Comparison of ENCODE assay signal across 15 cellular contexts in the genomic region with DNA sequence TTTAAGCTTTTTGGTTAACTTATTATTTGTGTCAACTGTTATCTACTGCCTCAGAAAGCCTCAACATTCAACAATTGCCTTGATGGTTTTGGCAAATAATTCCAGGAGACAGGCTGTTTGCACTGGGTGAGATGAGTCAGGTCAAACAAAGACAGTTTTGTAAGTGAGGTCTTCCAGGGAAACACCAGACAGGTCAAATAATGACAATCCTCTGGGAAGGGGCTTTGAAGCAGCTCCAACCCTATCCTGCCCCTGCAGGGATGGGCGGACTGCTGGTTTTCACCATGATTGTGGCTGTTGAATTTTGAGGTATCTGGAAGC.
DNase-seq lines count a peak whose midpoint lies in the region; ATAC-seq and TF ChIP-seq lines count a peak whose summit lies in the region.
"Had no signal": no experiment of that assay in that cellular context is flagged by ENCODE, and none has a peak within 500 bp of the region (broad histone marks: within the 10 kb centered on the region; RNA-seq: fewer than 3 reads in every experiment).

No MANE protein-coding gene starts in this region.

- no peaks in the 10 kb centered on the region for H3K4me1 Mint-ChIP-seq in endodermal cell
- H3K4me1 Mint-ChIP-seq: CD4-positive, CD25-positive, alpha-beta regulatory T cell had no signal

- no peak for ATAC-seq in psoas muscle
- ATAC-seq: GM12878, GM23338 had no signal

- no peak overlapping the region for H3K4me3 Mint-ChIP-seq in endodermal cell
- H3K4me3 Mint-ChIP-seq: CD4-positive, CD25-positive, alpha-beta regulatory T cell; GM23338 had no signal

- whole genome bisulfite sequencing in endodermal cell (ENCODE audit: insufficient coverage in 1 of 2, insufficient read length in 1 of 2), 2 experiments: 84% methylated on average over 1 of the region's 1 CpG; no CpG with 5 or more reads in 1 of the 2 experiments
- WGBS in suprapubic skin: 77% methylated on average over 1 of the region's 1 CpG
- WGBS in psoas muscle, 3 donors: 90 to 100% (median 94%) methylated on average over 1 of the region's 1 CpG
- 73 to 80% (median 80%) methylated on average over 1 of the region's 1 CpG for WGBS in ovary, 3 donors

- H3K4me3 ChIP-seq in endodermal cell (ENCODE audit: low read length) (no peak overlapping the region), suprapubic skin (no peak overlapping the region), psoas muscle (no peak overlapping the region), ovary (no peak overlapping the region)
- H3K4me3 ChIP-seq: BLaER1 treated with 17β-estradiol and CSF1 and Interleukin-3, amounts not matched to agents 10 nM and 100 nM; GM12878; GM23338 had no signal

- no peaks in the 10 kb centered on the region for H3K27me3 Mint-ChIP-seq in endodermal cell (ENCODE audit: insufficient read depth)

- no peaks in the 10 kb centered on the region for H3K36me3 ChIP-seq in endodermal cell (ENCODE audit: control insufficient read depth, insufficient read depth, low read length)
- no peaks in the 10 kb centered on the region for H3K36me3 ChIP-seq in suprapubic skin
- H3K36me3 ChIP-seq in psoas muscle (ENCODE audit: insufficient read depth in 1 of 2, low read depth in 1 of 2): no peaks in the 10 kb centered on the region
- no peaks in the 10 kb centered on the region for H3K36me3 ChIP-seq in ovary
- H3K36me3 ChIP-seq: BLaER1 treated with 17β-estradiol and CSF1 and Interleukin-3, amounts not matched to agents 10 nM and 100 nM had no signal

- H3K4me1 ChIP-seq in endodermal cell (ENCODE audit: control insufficient read depth, insufficient read depth, low read length): no peaks in the 10 kb centered on the region
- no peaks in the 10 kb centered on the region for H3K4me1 ChIP-seq in suprapubic skin
- no peaks in the 10 kb centered on the region for H3K4me1 ChIP-seq in psoas muscle
- H3K4me1 ChIP-seq in ovary (ENCODE audit: insufficient read depth): no peaks in the 10 kb centered on the region
- H3K4me1 ChIP-seq: BLaER1 treated with 17β-estradiol and CSF1 and Interleukin-3, amounts not matched to agents 10 nM and 100 nM had no signal

- DNase-seq in activated CD8-positive, alpha-beta memory T cell treated with anti-CD3 and anti-CD28 coated beads for 24 hours: peak; percentile 5
- no peak for DNase-seq in activated CD8-positive, alpha-beta memory T cell treated with anti-CD3 and anti-CD28 coated beads, Interleukin-2, amount 50 U/mL, for 4 hours
- DNase-seq in NCI-H146 treated with DMSO at 0.1 percent for 48 hours (lab: John Stamatoyannopoulos, UW; ENCODE audit: unreplicated experiment) (peak; percentile 58), endodermal cell (peak; percentile 17), suprapubic skin (ENCODE audit: low spot score in 2 of 2) (peak; percentile 13 to 24), psoas muscle (no peak), ovary (no peak), RPMI8226 (no peak)
- DNase-seq: 8988T; ACHN; CD4-positive, CD25-positive, alpha-beta regulatory T cell; H7 had no signal

- intact Hi-C loops in psoas muscle (cut with DNase I): no loop called here
- intact Hi-C loops in ovary (cut with DNase I): no loop called here

- TF ChIP-seq POLR2A in suprapubic skin (IDR thresholded peaks at IDR 0.05) (no peak), ovary (IDR thresholded peaks at IDR 0.05) (no peak)

- no peak overlapping the region for H3K27ac Mint-ChIP-seq in endodermal cell
- H3K27ac Mint-ChIP-seq: CD4-positive, CD25-positive, alpha-beta regulatory T cell; GM23338 had no signal

- H3K27me3 ChIP-seq in endodermal cell (ENCODE audit: control insufficient read depth, insufficient read depth, low read length, poor library complexity, severe bottlenecking) (no peaks in the 10 kb centered on the region), suprapubic skin (no peaks in the 10 kb centered on the region), psoas muscle (ENCODE audit: insufficient read depth in 3 of 3, low read length in 2 of 3) (no peaks in the 10 kb centered on the region), ovary (no peaks in the 10 kb centered on the region)
- H3K27me3 ChIP-seq: BLaER1 treated with 17β-estradiol and CSF1 and Interleukin-3, amounts not matched to agents 10 nM and 100 nM had no signal

- TF ChIP-seq CTCF in endodermal cell (conservative IDR thresholded peaks at IDR 0.05) (no peak), suprapubic skin (IDR thresholded peaks at IDR 0.05) (no peak), psoas muscle (IDR thresholded peaks at IDR 0.05) (no peak), ovary (IDR thresholded peaks at IDR 0.05) (no peak)

- peaks cover 24% of the 10 kb centered on the region for H3K9me3 Mint-ChIP-seq in endodermal cell

- TF ChIP-seq EP300 in suprapubic skin (IDR thresholded peaks at IDR 0.05) (no peak), ovary (IDR thresholded peaks at IDR 0.05) (no peak)

- peaks cover 26% of the 10 kb centered on the region for H3K9me3 ChIP-seq in endodermal cell (ENCODE audit: control insufficient read depth, low read length)
- peaks cover 9% of the 10 kb centered on the region for H3K9me3 ChIP-seq in suprapubic skin
- H3K9me3 ChIP-seq in psoas muscle: peaks cover 11% of the 10 kb centered on the region
- H3K9me3 ChIP-seq in ovary: no peaks in the 10 kb centered on the region

- no peak overlapping the region for H3K27ac ChIP-seq in endodermal cell (ENCODE audit: low read depth, low read length)
- H3K27ac ChIP-seq in suprapubic skin: no peak overlapping the region
- H3K27ac ChIP-seq in psoas muscle: no peak overlapping the region
- no peak overlapping the region for H3K27ac ChIP-seq in ovary
- H3K27ac ChIP-seq: BLaER1 treated with 17β-estradiol and CSF1 and Interleukin-3, amounts not matched to agents 10 nM and 100 nM had no signal

- no peak overlapping the region for H3K9ac ChIP-seq in endodermal cell (ENCODE audit: extremely low read depth, low read length, poor library complexity, severe bottlenecking)
- H3K9ac ChIP-seq: BLaER1 treated with 17β-estradiol and CSF1 and Interleukin-3, amounts not matched to agents 10 nM and 100 nM had no signal

- H3K36me3 Mint-ChIP-seq in endodermal cell (ENCODE audit: low read depth): peaks cover 5% of the 10 kb centered on the region
- H3K36me3 Mint-ChIP-seq: CD4-positive, CD25-positive, alpha-beta regulatory T cell had no signal

Comparison
In these comparisons a context has a peak if more than half of its experiments do, and no peak if none do; other contexts are left out.
1. DNase-seq: peak in activated CD8-positive, alpha-beta memory T cell treated with anti-CD3 and anti-CD28 coated beads for 24 hours (single experiment), NCI-H146 treated with DMSO at 0.1 percent for 48 hours (single experiment), endodermal cell (single experiment) and suprapubic skin (2 of 2); none in activated CD8-positive, alpha-beta memory T cell treated with anti-CD3 and anti-CD28 coated beads, Interleukin-2, amount 50 U/mL, for 4 hours (single experiment), psoas muscle (0 of 2), ovary (0 of 5) and RPMI8226 (single experiment).